ENCODE assay signal across 8 cellular contexts in the genomic region with DNA sequence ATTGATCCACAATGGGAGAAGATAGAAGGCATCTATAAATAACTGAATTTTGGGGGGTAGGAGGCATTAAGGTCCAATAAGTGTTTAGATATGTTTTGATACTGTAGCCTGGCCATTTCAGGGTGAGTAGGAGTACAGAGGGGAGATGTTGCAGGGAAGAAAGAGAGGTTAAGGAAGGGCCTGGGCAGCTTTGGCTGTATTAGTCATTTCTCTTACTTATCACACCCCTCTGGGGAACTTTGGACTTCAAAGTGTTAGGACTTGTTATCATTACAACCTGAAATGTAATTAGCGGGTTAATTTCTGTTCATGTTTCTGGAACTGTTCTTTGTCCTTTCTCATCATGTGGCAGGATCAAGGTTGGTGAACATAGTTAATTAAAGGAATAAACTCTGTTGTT. TPM values are rescaled to one million over a fixed set of nuclear protein-coding genes. Genes with fewer than 3 reads are reported as not detected.
DNase-seq lines count a peak whose midpoint lies in the region; ATAC-seq and TF ChIP-seq lines count a peak whose summit lies in the region.

No MANE protein-coding gene starts in this region.

- ATAC-seq in natural killer cell treated with Interleukin-12 subunit alpha and Interleukin-12 subunit beta and Interleukin-15 and Interleukin-18, amount 100 ng/mL, for 72 hours: no peak
- no peak for ATAC-seq in HG02885 (IDR thresholded peaks at IDR 0.05; ENCODE audit: poor library complexity, unreplicated experiment)

- peak overlapping the region in 1 of 2 donors; percentile 2 for H3K4me3 Mint-ChIP-seq in CD14-positive monocyte
- H3K4me3 Mint-ChIP-seq in natural killer cell treated with Interleukin-12 subunit alpha and Interleukin-12 subunit beta and Interleukin-15 and Interleukin-18, amount 100 ng/mL, for 72 hours: peak overlapping the region; percentile 56

- H3K9me3 Mint-ChIP-seq in CD14-positive monocyte: no peaks in the 10 kb centered on the region
- no peaks in the 10 kb centered on the region for H3K9me3 Mint-ChIP-seq in natural killer cell treated with Interleukin-12 subunit alpha and Interleukin-12 subunit beta and Interleukin-15 and Interleukin-18, amount 100 ng/mL, for 72 hours

- H3K4me3 ChIP-seq in coronary artery: no peak overlapping the region

- TF ChIP-seq CTCF in CD14-positive monocyte (IDR thresholded peaks at IDR 0.05) (no peak), coronary artery (IDR thresholded peaks at IDR 0.05) (no peak)

- peak overlapping the region; percentile 15 to 75 for H3K27ac ChIP-seq in coronary artery

- peaks cover 0 to 3% (median 2%) of the 10 kb centered on the region in 3 donors for H3K27me3 Mint-ChIP-seq in CD14-positive monocyte (ENCODE audit: low read depth in 3 of 3)
- H3K27me3 Mint-ChIP-seq in natural killer cell treated with Interleukin-12 subunit alpha and Interleukin-12 subunit beta and Interleukin-15 and Interleukin-18, amount 100 ng/mL, for 72 hours: no peaks in the 10 kb centered on the region

- peaks cover 92% of the 10 kb centered on the region for H3K4me1 Mint-ChIP-seq in CD14-positive monocyte
- H3K4me1 Mint-ChIP-seq in natural killer cell treated with Interleukin-12 subunit alpha and Interleukin-12 subunit beta and Interleukin-15 and Interleukin-18, amount 100 ng/mL, for 72 hours (ENCODE audit: low read depth in 2 of 2): peaks cover 74 to 90% of the 10 kb centered on the region in 2 donors

- DNase-seq in CD14-positive monocyte (ENCODE audit: low spot score) (no peak), M059J (ENCODE audit: low read depth) (peak; percentile 43), coronary artery (ENCODE audit: low spot score) (no peak), HuH-7 (ENCODE audit: low spot score) (no peak), UCSD-AML1 (lab: John Stamatoyannopoulos, UW; ENCODE audit: unreplicated experiment) (no peak), DMS153 (lab: John Stamatoyannopoulos, UW) (no peak)
- no peak for DNase-seq in natural killer cell treated with Interleukin-12 subunit alpha and Interleukin-12 subunit beta and Interleukin-15 and Interleukin-18, amount 100 ng/mL, for 72 hours (ENCODE audit: low spot score)

- peaks cover 24 to 40% of the 10 kb centered on the region in 2 donors for H3K36me3 Mint-ChIP-seq in CD14-positive monocyte
- H3K36me3 Mint-ChIP-seq in natural killer cell treated with Interleukin-12 subunit alpha and Interleukin-12 subunit beta and Interleukin-15 and Interleukin-18, amount 100 ng/mL, for 72 hours: no peaks in the 10 kb centered on the region

- H3K27ac Mint-ChIP-seq in CD14-positive monocyte: peak overlapping the region; percentile 88 to 100 (median 100)
- peak overlapping the region; percentile 74 to 83 for H3K27ac Mint-ChIP-seq in natural killer cell treated with Interleukin-12 subunit alpha and Interleukin-12 subunit beta and Interleukin-15 and Interleukin-18, amount 100 ng/mL, for 72 hours

- intact Hi-C loops in CD14-positive monocyte (cut with micrococcal nuclease): loop anchor here (2.0 to 10.0 kb wide), 4 partner anchors 37 to 61 kb away; no protein-coding TSS in a partner anchor

RNA-seq across cellular contexts. Expression of a gene that starts 40.3 kb away (rescaled TPM):
- 10 to 100 TPM; 17.3 to 30.1 TPM for polyA plus RNA-seq in CD14-positive monocyte
- 7.2 and 8.6 TPM in 2 replicates for total RNA-seq in M059J (2014; rRNA removed; shearing (Covaris generic))
- total RNA-seq in natural killer cell treated with Interleukin-12 subunit alpha and Interleukin-12 subunit beta and Interleukin-15 and Interleukin-18, amount 100 ng/mL, for 72 hours: 100 to 1,000 TPM; 111 to 139 TPM

Comparison
In these comparisons a context has a peak if more than half of its experiments do, and no peak if none do; other contexts are left out.
1. RNA of a gene that starts 40.3 kb away (total RNA-seq): 111 to 139 TPM in natural killer cell treated with Interleukin-12 subunit alpha and Interleukin-12 subunit beta and Interleukin-15 and Interleukin-18, amount 100 ng/mL, for 72 hours; 7.2 to 8.6 TPM in M059J; every median in the first group is over 10 times any median in the second.